ENCODE assay signal across 9 cellular contexts in genomic region chr2:136077138-136077537, GRCh38. TPM values are rescaled to one million over a fixed set of nuclear protein-coding genes. Genes with fewer than 3 reads are reported as not detected.
"Had no signal": no experiment of that assay in that cellular context is flagged by ENCODE, and none has a peak within 500 bp of the region (broad histone marks: within the 10 kb centered on the region; RNA-seq: fewer than 3 reads in every experiment).

No MANE protein-coding gene starts in this region.

- H2AFZ ChIP-seq: GM23248 had no signal

- H3K4me1 ChIP-seq: HAP-1 had no signal

- H3K4me3 ChIP-seq: GM23248, HAP-1 had no signal

- H3K36me3 ChIP-seq: HAP-1 had no signal

- FAIRE-seq: HepG2 had no signal

- H3K9me3 ChIP-seq: HAP-1 had no signal

- DNase-seq: GM23248, GOT3, H7 had no signal

- ATAC-seq: HCT116, HepG2 had no signal

- H3K4me3 Mint-ChIP-seq: IgD-negative memory B cell had no signal

- H3K27ac ChIP-seq: GM23248, HL-60 had no signal

- H3K9ac ChIP-seq: GM23248 had no signal

RNA-seq across cellular contexts. Expression of gene CXCR4, which starts 40.8 kb away (rescaled TPM):
- total RNA-seq: GM23248, HT1080 had no signal
